8 cellular contexts compared by ENCODE assay signal in genomic region chr20:62368629-62369507, GRCh38. TPM values are rescaled to one million over a fixed set of nuclear protein-coding genes. Genes with fewer than 3 reads are reported as not detected.
DNase-seq lines count a peak whose midpoint lies in the region; ATAC-seq and TF ChIP-seq lines count a peak whose summit lies in the region.

No MANE protein-coding gene starts in this region.

- 7 to 19% (median 11%) methylated on average over 14 to 26 of the region's 26 CpGs for WGBS in heart left ventricle, 4 donors

- H3K4me3 ChIP-seq in heart left ventricle (peak overlapping the region in 7 of 12 donors; percentile 7 to 96 (median 91)), rectal smooth muscle tissue (ENCODE audit: low read length) (peak overlapping the region; percentile 65)

- DNase-seq in Right ventricle myocardium inferior (ENCODE audit: missing footprints) (peak; percentile 62), cardiac septum (ENCODE audit: low spot score) (no peak), heart left ventricle (peak in 4 of 5 donors; percentile 48 to 70 (median 60))

- no peaks in the 10 kb centered on the region for H3K36me3 ChIP-seq in heart left ventricle
- H3K36me3 ChIP-seq in rectal smooth muscle tissue (ENCODE audit: control insufficient read depth, insufficient read depth, low read length): no peaks in the 10 kb centered on the region

- H3K27ac ChIP-seq in heart left ventricle (peak overlapping the region in 6 of 12 donors; percentile 63 to 97 (median 89)), rectal smooth muscle tissue (ENCODE audit: low read depth, low read length) (peak overlapping the region; percentile 96)

- intact Hi-C loops in Right ventricle myocardium inferior (cut with DNase I): no loop called here
- intact Hi-C loops in cardiac septum (cut with DNase I): no loop called here
- intact Hi-C loops in heart left ventricle (cut with DNase I): loop anchor here in 1 of 10 donors (5.0 kb wide), 1 partner anchor 67 kb away; the partner anchor contains the start of gene ADRM1

- H3K9me3 ChIP-seq in heart left ventricle: no peaks in the 10 kb centered on the region

- ATAC-seq in Right ventricle myocardium inferior (no peak), SK-N-SH treated with all-trans-retinoic acid at 6 μM for 48 hours (peak; percentile 71), heart left ventricle (peak in 1 of 4 donors; percentile 1), HG03095 (IDR thresholded peaks at IDR 0.05; ENCODE audit: unreplicated experiment) (no peak), HG02852 (IDR thresholded peaks at IDR 0.05; ENCODE audit: unreplicated experiment) (no peak), HG03045 (IDR thresholded peaks at IDR 0.05; ENCODE audit: unreplicated experiment) (no peak)

- H3K9ac ChIP-seq in rectal smooth muscle tissue (ENCODE audit: low read length): peak overlapping the region; percentile 8

- H3K27me3 ChIP-seq in heart left ventricle (peaks cover 0 to 36% (median 0%) of the 10 kb centered on the region in 9 donors), rectal smooth muscle tissue (ENCODE audit: control insufficient read depth, insufficient read depth, low read length) (peaks cover 8% of the 10 kb centered on the region)

- TF ChIP-seq POLR2A in heart left ventricle (IDR thresholded peaks at IDR 0.05): no peak

- H3K4me1 ChIP-seq in heart left ventricle (peaks cover 6 to 74% (median 62%) of the 10 kb centered on the region in 12 donors), rectal smooth muscle tissue (ENCODE audit: control insufficient read depth, insufficient read depth, low read length) (peaks cover 63% of the 10 kb centered on the region)

- peak in 11 of 12 donors; percentile 26 to 63 (median 39) for TF ChIP-seq CTCF in heart left ventricle (IDR thresholded peaks at IDR 0.05)

TF ChIP-seq in SK-N-SH treated with all-trans-retinoic acid at 6 μM for 48 hours, 23 proteins besides CTCF, POLR2A, EP300 and RAD21:
- TF ChIP-seq GLIS3 (CRISPR knock-in tag; IDR thresholded peaks at IDR 0.05) (no peak), SNAI2 (CRISPR knock-in tag; IDR thresholded peaks at IDR 0.05) (no peak), ZNF565 (CRISPR knock-in tag; conservative IDR thresholded peaks at IDR 0.05; ENCODE audit: low read depth) (no peak), ESRRG (CRISPR knock-in tag; IDR thresholded peaks at IDR 0.05) (0 out of 2 replicates have a peak, but pooled peaks have one; percentile 20), PATZ1 (CRISPR knock-in tag; IDR thresholded peaks at IDR 0.05; ENCODE audit: borderline replicate concordance) (peak; percentile 37; the same call in 1 of the 2 replicates), PPARA (CRISPR knock-in tag; IDR thresholded peaks at IDR 0.05; ENCODE audit: borderline replicate concordance) (no peak)
- TF ChIP-seq, protein P1, sequence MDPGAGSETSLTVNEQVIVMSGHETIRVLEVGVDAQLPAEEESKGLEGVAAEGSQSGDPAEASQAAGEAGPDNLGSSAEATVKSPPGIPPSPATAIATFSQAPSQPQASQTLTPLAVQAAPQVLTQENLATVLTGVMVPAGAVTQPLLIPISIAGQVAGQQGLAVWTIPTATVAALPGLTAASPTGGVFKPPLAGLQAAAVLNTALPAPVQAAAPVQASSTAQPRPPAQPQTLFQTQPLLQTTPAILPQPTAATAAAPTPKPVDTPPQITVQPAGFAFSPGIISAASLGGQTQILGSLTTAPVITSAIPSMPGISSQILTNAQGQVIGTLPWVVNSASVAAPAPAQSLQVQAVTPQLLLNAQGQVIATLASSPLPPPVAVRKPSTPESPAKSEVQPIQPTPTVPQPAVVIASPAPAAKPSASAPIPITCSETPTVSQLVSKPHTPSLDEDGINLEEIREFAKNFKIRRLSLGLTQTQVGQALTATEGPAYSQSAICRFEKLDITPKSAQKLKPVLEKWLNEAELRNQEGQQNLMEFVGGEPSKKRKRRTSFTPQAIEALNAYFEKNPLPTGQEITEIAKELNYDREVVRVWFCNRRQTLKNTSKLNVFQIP (CRISPR knock-in tag; IDR thresholded peaks at IDR 0.05; ENCODE audit: borderline replicate concordance, low read depth): no peak

RNA-seq across cellular contexts. Expression of gene LAMA5, which starts 1.8 kb away (rescaled TPM):
- 89.3 TPM for total RNA-seq in Right ventricle myocardium inferior
- 101 TPM for total RNA-seq in cardiac septum
- 100 to 1,000 TPM in 1 of 9 donors, 10 to 100 TPM in 8; 57.4 to 107 (median 73.6) TPM for total RNA-seq in heart left ventricle
- 100 to 1,000 TPM in 1 of 2 donors, 10 to 100 TPM in 1; 72.0 to 128 TPM for polyA plus RNA-seq in heart left ventricle

RNA-seq across cellular contexts. Expression of gene RPS21, which starts 18.0 kb away (rescaled TPM):
- total RNA-seq in Right ventricle myocardium inferior: 782 TPM
- 466 TPM for total RNA-seq in cardiac septum
- 100 to 1,000 TPM; 434 to 831 (median 670) TPM for total RNA-seq in heart left ventricle
- polyA plus RNA-seq in heart left ventricle: 1,000 to 10,000 TPM; 1,943 to 3,051 TPM

RNA-seq across cellular contexts. Expression of gene CABLES2, which starts 38.2 kb away (rescaled TPM):
- total RNA-seq in Right ventricle myocardium inferior (18.1 TPM), cardiac septum (10.7 TPM), heart left ventricle (10 to 100 TPM in 2 of 9 donors, 1 to 10 TPM in 7; 6.1 to 12.0 (median 8.8) TPM)
- polyA plus RNA-seq in heart left ventricle: 10 to 100 TPM in 1 of 2 donors, 1 to 10 TPM in 1; 2.9 to 10.7 TPM

RNA-seq across cellular contexts. Expression of gene RBBP8NL, which starts 58.5 kb away (rescaled TPM):
- not detected for total RNA-seq in Right ventricle myocardium inferior
- total RNA-seq in cardiac septum: not detected
- total RNA-seq in heart left ventricle: not detected
- polyA plus RNA-seq in heart left ventricle: not detected
